In genomic region chr3:34002569-34003100, GRCh38 we compare ENCODE assay signal across 26 cellular contexts.
"Had no signal": no experiment of that assay in that cellular context is flagged by ENCODE, and none has a peak within 500 bp of the region (broad histone marks: within the 10 kb centered on the region; RNA-seq: fewer than 3 reads in every experiment).

No MANE protein-coding gene starts in this region.

- H3K4me3 Mint-ChIP-seq: mesothelial cell of epicardium; naive B cell; natural killer cell; nephron progenitor cell; stimulated activated effector memory CD8-positive, alpha-beta T cell treated with anti-CD3 and anti-CD28 coated beads, Interleukin-12 subunit alpha, Interleukin-12 subunit beta, amount 100 ng/mL, for 72 hours; stimulated activated naive CD8-positive, alpha-beta T cell treated with anti-CD3 and anti-CD28 coated beads, Interleukin-15, Interleukin-2, amounts not matched to agents 100 ng/mL and 50 ng/mL, for 24 hours; type B pancreatic cell had no signal

- H3K9me3 Mint-ChIP-seq: mesothelial cell of epicardium; natural killer cell; nephron progenitor cell; stimulated activated effector memory CD8-positive, alpha-beta T cell treated with anti-CD3 and anti-CD28 coated beads, Interleukin-12 subunit alpha, Interleukin-12 subunit beta, amount 100 ng/mL, for 72 hours; stimulated activated naive CD8-positive, alpha-beta T cell treated with anti-CD3 and anti-CD28 coated beads, Interleukin-15, Interleukin-2, amounts not matched to agents 100 ng/mL and 50 ng/mL, for 24 hours; type B pancreatic cell had no signal

- H3K4me3 ChIP-seq: left ventricle myocardium inferior, lung, pancreas, prostate gland, sigmoid colon, spleen, tibial nerve, uterus had no signal

- H3K27ac ChIP-seq: left ventricle myocardium inferior, pancreas, prostate gland, sigmoid colon, spleen, tibial nerve, uterus had no signal

- H3K27me3 Mint-ChIP-seq: stimulated activated naive CD8-positive, alpha-beta T cell treated with anti-CD3 and anti-CD28 coated beads, Interleukin-15, Interleukin-2, amounts not matched to agents 100 ng/mL and 50 ng/mL, for 24 hours; type B pancreatic cell had no signal

- FAIRE-seq: pancreas, small intestine had no signal

- H3K36me3 Mint-ChIP-seq: mesothelial cell of epicardium; naive B cell; natural killer cell; stimulated activated effector memory CD8-positive, alpha-beta T cell treated with anti-CD3 and anti-CD28 coated beads, Interleukin-12 subunit alpha, Interleukin-12 subunit beta, amount 100 ng/mL, for 72 hours; type B pancreatic cell had no signal

- H3K9me3 ChIP-seq: left ventricle myocardium inferior, pancreas, prostate gland, sigmoid colon, spleen, tibial nerve, uterus had no signal

- H3K27ac Mint-ChIP-seq: mesothelial cell of epicardium; naive B cell; natural killer cell; nephron progenitor cell; stimulated activated effector memory CD8-positive, alpha-beta T cell treated with anti-CD3 and anti-CD28 coated beads, Interleukin-12 subunit alpha, Interleukin-12 subunit beta, amount 100 ng/mL, for 72 hours; stimulated activated naive CD8-positive, alpha-beta T cell treated with anti-CD3 and anti-CD28 coated beads, Interleukin-15, Interleukin-2, amounts not matched to agents 100 ng/mL and 50 ng/mL, for 24 hours; type B pancreatic cell had no signal

- H3K27me3 ChIP-seq: pancreas, sigmoid colon, spleen, tibial nerve, uterus had no signal

- H3K36me3 ChIP-seq: left ventricle myocardium inferior, pancreas, prostate gland, sigmoid colon, spleen, tibial nerve, uterus had no signal

- H3K4me1 Mint-ChIP-seq: mesothelial cell of epicardium; natural killer cell; stimulated activated effector memory CD8-positive, alpha-beta T cell treated with anti-CD3 and anti-CD28 coated beads, Interleukin-12 subunit alpha, Interleukin-12 subunit beta, amount 100 ng/mL, for 72 hours had no signal

- H3K4me1 ChIP-seq: left ventricle myocardium inferior, pancreas, prostate gland, sigmoid colon, spleen, tibial nerve, uterus had no signal

- ATAC-seq: natural killer cell; pancreas; right cardiac atrium; stimulated activated effector memory CD8-positive, alpha-beta T cell treated with anti-CD3 and anti-CD28 coated beads, Interleukin-12 subunit alpha, Interleukin-12 subunit beta, amount 100 ng/mL, for 72 hours had no signal

- DNase-seq: hypothalamus; islet precursor cell; left ventricle myocardium inferior; mesendoderm; naive B cell; natural killer cell; nephron progenitor cell; nucleus accumbens; pancreas; posterior cingulate gyrus; retina; right cardiac atrium; sigmoid colon; small intestine; spleen; stimulated activated CD4-positive, alpha-beta T cell treated with anti-CD3 and anti-CD28 coated beads, Interleukin-4, amount 100 ng/mL, for 24 hours; stimulated activated naive CD4-positive, alpha-beta T cell; substantia nigra; uterus had no signal
